Comparison of ENCODE assay signal across 10 cellular contexts in the genomic region with DNA sequence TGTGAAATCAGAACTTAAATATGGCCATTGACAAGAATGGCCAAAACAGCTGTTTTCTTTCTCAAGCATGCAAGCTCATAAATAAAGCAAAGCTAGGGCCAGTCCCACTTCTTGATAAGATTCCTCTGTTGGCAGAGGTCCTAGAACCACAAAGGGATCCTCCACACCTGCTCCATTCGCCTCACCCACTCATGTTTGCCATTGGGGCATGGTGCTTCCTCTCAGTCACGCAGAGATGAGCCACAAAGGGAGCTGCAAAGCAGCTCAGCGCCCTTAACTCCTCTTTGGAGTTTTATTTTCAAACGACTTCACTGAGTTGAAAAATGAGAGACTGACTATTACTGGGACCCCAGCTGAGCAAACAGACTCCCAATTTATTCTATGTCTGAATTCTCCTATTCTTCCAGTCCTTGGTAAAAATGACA. TPM values are rescaled to one million over a fixed set of nuclear protein-coding genes. Genes with fewer than 3 reads are reported as not detected.
A peak's percentile ranks its signal among the peaks of the same experiment; 100 is the strongest.
DNase-seq lines count a peak whose midpoint lies in the region; ATAC-seq and TF ChIP-seq lines count a peak whose summit lies in the region.
"Had no signal": no experiment of that assay in that cellular context is flagged by ENCODE, and none has a peak within 500 bp of the region (broad histone marks: within the 10 kb centered on the region; RNA-seq: fewer than 3 reads in every experiment).

No MANE protein-coding gene starts in this region.

- H3K27ac ChIP-seq in RWPE1, result peak overlapping the region; percentile 23; the same call in 1 of the 2 replicates
- H3K27ac ChIP-seq in thyroid gland, result peak overlapping the region; percentile 23 to 66 (median 52)
- H3K27ac ChIP-seq: WERI-Rb-1 had no signal

- no peak for TF ChIP-seq POLR2A in thyroid gland (IDR thresholded peaks at IDR 0.05)

- H3K4me3 ChIP-seq in thyroid gland (replicated peaks in 1 of 3), result no peak overlapping the region

- POLR2A ChIA-PET in RWPE1 (lab: Yijun Ruan, JAX; ENCODE audit: low non-redundant PET), result no interaction called here

- H3K27me3 ChIP-seq in thyroid gland, result no peaks in the 10 kb centered on the region

- no peak for TF ChIP-seq CTCF in RWPE1 (conservative IDR thresholded peaks at IDR 0.05; ENCODE audit: low read depth)
- TF ChIP-seq CTCF in thyroid gland (IDR thresholded peaks at IDR 0.05), result peak in 1 of 6 experiments; percentile 5

- WGBS in thyroid gland, 2 donors, result 14 to 27% methylated on average over 4 of the region's 4 CpGs

- ATAC-seq in GM19463 (IDR thresholded peaks at IDR 0.05; ENCODE audit: unreplicated experiment) (no peak), GM19035 (IDR thresholded peaks at IDR 0.05; ENCODE audit: unreplicated experiment) (no peak)

- DNase-seq in NCI-H1105 (lab: John Stamatoyannopoulos, UW) (peak; percentile 92), RWPE1 (ENCODE audit: low spot score) (no peak), hepatic stellate cell (ENCODE audit: low spot score) (peak; percentile 52), thyroid gland (peak; percentile 85 to 86), NOMO-1 (lab: John Stamatoyannopoulos, UW; ENCODE audit: unreplicated experiment in 2 of 2) (no peak)
- DNase-seq: foreskin fibroblast, mesendoderm, WERI-Rb-1 had no signal

- peaks cover 25 to 32% of the 10 kb centered on the region in 2 donors for H3K4me1 ChIP-seq in thyroid gland

- H3K36me3 ChIP-seq in thyroid gland, result no peaks in the 10 kb centered on the region
- H3K36me3 ChIP-seq: WERI-Rb-1 had no signal

- intact Hi-C loops in thyroid gland (cut with DNase I), result loop anchor here (5.0 to 10.0 kb wide), 3 partner anchors 69 to 759 kb away; partner anchors contain the start of gene LRP6

- CTCF ChIA-PET in RWPE1 (lab: Yijun Ruan, JAX), result interaction anchor here (0.7 to 0.8 kb wide), 3 partner anchors 14 to 356 kb away, joined by 3 read pairs; no protein-coding TSS in a partner anchor

- H3K9me3 ChIP-seq in thyroid gland, result no peaks in the 10 kb centered on the region

RNA-seq across cellular contexts. Expression of gene MANSC1, which starts 16.6 kb away (rescaled TPM):
- total RNA-seq in thyroid gland, result 10 to 100 TPM; 15.3 to 59.0 (median 37.5) TPM

RNA-seq across cellular contexts. Expression of gene BORCS5, which starts 23.5 kb away (rescaled TPM):
- total RNA-seq in thyroid gland, result 10 to 100 TPM; 10.3 to 23.7 (median 19.6) TPM

Comparison
In these comparisons a context has a peak if more than half of its experiments do, and no peak if none do; other contexts are left out.
1. DNase-seq: peak in NCI-H1105 (single experiment), hepatic stellate cell (single experiment) and thyroid gland (2 of 2); none in RWPE1 (single experiment) and NOMO-1 (0 of 2).